In genomic region chr12:107526555-107527180, GRCh38 we compare ENCODE assay signal across 16 cellular contexts.
DNase-seq lines count a peak whose midpoint lies in the region; ATAC-seq, FAIRE-seq and TF ChIP-seq lines count a peak whose summit lies in the region.
"Had no signal": no experiment of that assay in that cellular context is flagged by ENCODE, and none has a peak within 500 bp of the region (broad histone marks: within the 10 kb centered on the region; RNA-seq: fewer than 3 reads in every experiment).

No MANE protein-coding gene starts in this region.

- 96% methylated on average over 3 of the region's 3 CpGs for WGBS in A549 (ENCODE audit: missing lambda C conversion rate)
- WGBS in esophagus muscularis mucosa: 89% methylated on average over 3 of the region's 3 CpGs
- 83 to 93% (median 91%) methylated on average over 3 of the region's 3 CpGs for WGBS in small intestine, 3 donors

- TF ChIP-seq POLR2A in A549 (IDR thresholded peaks at IDR 0.05; ENCODE audit: low read length) (no peak), esophagus muscularis mucosa (IDR thresholded peaks at IDR 0.05; ENCODE audit: low read depth) (no peak), uterus (IDR thresholded peaks at IDR 0.05) (no peak)

- H3K36me3 ChIP-seq in esophagus muscularis mucosa: no peaks in the 10 kb centered on the region
- H3K36me3 ChIP-seq in small intestine (ENCODE audit: control insufficient read depth in 2 of 2, insufficient read depth in 2 of 2, low read length in 2 of 2): no peaks in the 10 kb centered on the region
- no peaks in the 10 kb centered on the region for H3K36me3 ChIP-seq in uterus
- H3K36me3 ChIP-seq in HAP-1 (replicated peaks): no peaks in the 10 kb centered on the region

- H3K9me3 ChIP-seq in A549: no peaks in the 10 kb centered on the region
- peaks cover 0 to 5% (median 0%) of the 10 kb centered on the region in 4 donors for H3K9me3 ChIP-seq in esophagus muscularis mucosa
- H3K9me3 ChIP-seq in small intestine (ENCODE audit: control insufficient read depth, low read depth): no peaks in the 10 kb centered on the region
- no peaks in the 10 kb centered on the region for H3K9me3 ChIP-seq in uterus
- H3K9me3 ChIP-seq in HAP-1: no peaks in the 10 kb centered on the region

- no peak overlapping the region for H3K4me2 ChIP-seq in A549
- H3K4me2 ChIP-seq: BLaER1 treated with 17β-estradiol and CSF1 and Interleukin-3, amounts not matched to agents 10 nM and 100 nM had no signal

- H3K4me1 Mint-ChIP-seq in natural killer cell treated with Interleukin-12 subunit alpha and Interleukin-12 subunit beta and Interleukin-15 and Interleukin-18, amount 100 ng/mL, for 72 hours (ENCODE audit: low read depth in 2 of 2): peaks cover 5 to 10% of the 10 kb centered on the region in 2 donors

- CTCF ChIA-PET in A549 (lab: Yijun Ruan, JAX): interaction anchor here (0.6 to 0.7 kb wide), 2 partner anchors 39 to 81 kb away, joined by 3 read pairs; no protein-coding TSS in a partner anchor

- TF ChIP-seq CTCF in A549 (IDR thresholded peaks at IDR 0.05) (no peak), esophagus muscularis mucosa (IDR thresholded peaks at IDR 0.05) (no peak), uterus (IDR thresholded peaks at IDR 0.05) (no peak)

- H3K27me3 ChIP-seq in esophagus muscularis mucosa: peaks cover 0 to 4% (median 0%) of the 10 kb centered on the region in 4 donors
- H3K27me3 ChIP-seq in small intestine (ENCODE audit: control insufficient read depth in 2 of 2, insufficient read depth in 2 of 2, low read length in 2 of 2): no peaks in the 10 kb centered on the region
- no peaks in the 10 kb centered on the region for H3K27me3 ChIP-seq in uterus
- no peaks in the 10 kb centered on the region for H3K27me3 ChIP-seq in HAP-1 (ENCODE audit: low read depth)
- H3K27me3 ChIP-seq: BLaER1 treated with 17β-estradiol and CSF1 and Interleukin-3, amounts not matched to agents 10 nM and 100 nM had no signal

- H3K4me3 ChIP-seq in A549 (no peak overlapping the region), esophagus muscularis mucosa (no peak overlapping the region), small intestine (ENCODE audit: low read depth in 1 of 2, low read length in 2 of 2) (no peak overlapping the region), uterus (no peak overlapping the region), HAP-1 (no peak overlapping the region)
- H3K4me3 ChIP-seq: BLaER1 treated with 17β-estradiol and CSF1 and Interleukin-3, amounts not matched to agents 10 nM and 100 nM had no signal

- H3K27ac Mint-ChIP-seq in natural killer cell treated with Interleukin-12 subunit alpha and Interleukin-12 subunit beta and Interleukin-15 and Interleukin-18, amount 100 ng/mL, for 72 hours: peak overlapping the region in 1 of 2 donors; percentile 24
- H3K27ac Mint-ChIP-seq: CD4-positive, CD25-positive, alpha-beta regulatory T cell had no signal

- peaks cover 4% of the 10 kb centered on the region for H3K9me3 Mint-ChIP-seq in natural killer cell treated with Interleukin-12 subunit alpha and Interleukin-12 subunit beta and Interleukin-15 and Interleukin-18, amount 100 ng/mL, for 72 hours

- intact Hi-C loops in esophagus muscularis mucosa (cut with DNase I) (no loop called here), uterus (cut with DNase I; ENCODE audit: low total_unique reads) (no loop called here)

- peak overlapping the region; percentile 36 for H3K4me3 Mint-ChIP-seq in natural killer cell treated with Interleukin-12 subunit alpha and Interleukin-12 subunit beta and Interleukin-15 and Interleukin-18, amount 100 ng/mL, for 72 hours
- H3K4me3 Mint-ChIP-seq: CD4-positive, CD25-positive, alpha-beta regulatory T cell had no signal

- no peak for ATAC-seq in A549
- ATAC-seq in natural killer cell treated with Interleukin-12 subunit alpha and Interleukin-12 subunit beta and Interleukin-15 and Interleukin-18, amount 100 ng/mL, for 72 hours: no peak

- H3K4me1 ChIP-seq in A549: no peaks in the 10 kb centered on the region
- no peaks in the 10 kb centered on the region for H3K4me1 ChIP-seq in esophagus muscularis mucosa
- H3K4me1 ChIP-seq in small intestine (ENCODE audit: control insufficient read depth in 2 of 2, insufficient read depth in 1 of 2, low read depth in 1 of 2, low read length in 1 of 2): no peaks in the 10 kb centered on the region
- H3K4me1 ChIP-seq in uterus: no peaks in the 10 kb centered on the region
- H3K4me1 ChIP-seq in HAP-1: no peaks in the 10 kb centered on the region

- in situ Hi-C loops in HAP-1 (cut with MboI; ENCODE audit: low sequenced_read_pairs): no loop called here

- DNase-seq in A549 (ENCODE audit: low read depth in 1 of 2, low spot score in 1 of 2) (no peak), NCI-H69 (lab: John Stamatoyannopoulos, UW) (peak; percentile 74), esophagus muscularis mucosa (ENCODE audit: extremely low spot score) (peak; percentile 53), small intestine (no peak), uterus (no peak), HAP-1 (ENCODE audit: low spot score in 2 of 2) (no peak)
- no peak for DNase-seq in natural killer cell treated with Interleukin-12 subunit alpha and Interleukin-12 subunit beta and Interleukin-15 and Interleukin-18, amount 100 ng/mL, for 72 hours (ENCODE audit: low spot score)
- DNase-seq in stimulated activated CD4-positive, alpha-beta T cell treated with anti-CD3 and anti-CD28 coated beads, Interleukin-4, amount 100 ng/mL, for 1 hour: no peak
- DNase-seq: 8988T; ACHN; CD4-positive, CD25-positive, alpha-beta regulatory T cell; DMS53; GF-D8; HCEC 1CT had no signal

- no peak for FAIRE-seq in A549 (lab: Jason Lieb, UNC)
- no peak for FAIRE-seq in small intestine (lab: Jason Lieb, UNC)
- FAIRE-seq: H1 had no signal

- H3K36me3 Mint-ChIP-seq in natural killer cell treated with Interleukin-12 subunit alpha and Interleukin-12 subunit beta and Interleukin-15 and Interleukin-18, amount 100 ng/mL, for 72 hours: peaks cover 3% of the 10 kb centered on the region

- H3K27me3 Mint-ChIP-seq in natural killer cell treated with Interleukin-12 subunit alpha and Interleukin-12 subunit beta and Interleukin-15 and Interleukin-18, amount 100 ng/mL, for 72 hours: no peaks in the 10 kb centered on the region
- H3K27me3 Mint-ChIP-seq: CD4-positive, CD25-positive, alpha-beta regulatory T cell had no signal

- POLR2A ChIA-PET in A549 (lab: Yijun Ruan, JAX): no interaction called here

- TF ChIP-seq RAD21 in A549 (conservative IDR thresholded peaks at IDR 0.05 in 1 of 2, IDR thresholded peaks at IDR 0.05 in 1 of 2): no peak

- H3K27ac ChIP-seq in A549 (no peak overlapping the region), esophagus muscularis mucosa (replicated peaks in 1 of 4) (peak overlapping the region in 1 of 4 donors; percentile 4), small intestine (ENCODE audit: low read depth in 1 of 2, low read length in 1 of 2) (no peak overlapping the region), uterus (no peak overlapping the region)

- no peak for TF ChIP-seq EP300 in A549 (IDR thresholded peaks at IDR 0.05)
- TF ChIP-seq EP300 in esophagus muscularis mucosa (IDR thresholded peaks at IDR 0.05): no peak

TF ChIP-seq in A549, 52 proteins besides CTCF, POLR2A, EP300 and RAD21:
- no peak for TF ChIP-seq ZSCAN20 (CRISPR knock-in tag; IDR thresholded peaks at IDR 0.05)
- TF ChIP-seq ZFP36 (IDR thresholded peaks at IDR 0.05; ENCODE audit: borderline replicate concordance, partially characterized antibody): peak; percentile 28

Comparison
In these comparisons a context has a peak if more than half of its experiments do, and no peak if none do; other contexts are left out.
1. DNase-seq: peak in NCI-H69 (single experiment) and esophagus muscularis mucosa (single experiment); none in A549 (0 of 2), natural killer cell treated with Interleukin-12 subunit alpha and Interleukin-12 subunit beta and Interleukin-15 and Interleukin-18, amount 100 ng/mL, for 72 hours (single experiment), small intestine (single experiment), stimulated activated CD4-positive, alpha-beta T cell treated with anti-CD3 and anti-CD28 coated beads, Interleukin-4, amount 100 ng/mL, for 1 hour (single experiment), uterus (0 of 2) and HAP-1 (0 of 2).